9 cellular contexts compared by ENCODE assay signal in genomic region chr1:214224605-214225354, GRCh38. TPM values are rescaled to one million over a fixed set of nuclear protein-coding genes. Genes with fewer than 3 reads are reported as not detected.
DNase-seq lines count a peak whose midpoint lies in the region; ATAC-seq and TF ChIP-seq lines count a peak whose summit lies in the region.
"Had no signal": no experiment of that assay in that cellular context is flagged by ENCODE, and none has a peak within 500 bp of the region (broad histone marks: within the 10 kb centered on the region; RNA-seq: fewer than 3 reads in every experiment).

No MANE protein-coding gene starts in this region.

- H3K4me1 ChIP-seq in ES-I3 (ENCODE audit: insufficient read depth, low read length) = peaks cover 6% of the 10 kb centered on the region
- H3K4me1 ChIP-seq in mammary epithelial cell (ENCODE audit: insufficient read depth, low read length) = peaks cover 7% of the 10 kb centered on the region
- no peaks in the 10 kb centered on the region for H3K4me1 ChIP-seq in rectal smooth muscle tissue (ENCODE audit: control insufficient read depth, insufficient read depth, low read length)

- H3K4me3 ChIP-seq in mammary epithelial cell (replicated peaks in 1 of 3; ENCODE audit: insufficient read depth in 1 of 3, low read depth in 2 of 3, low read length in 3 of 3) (peak overlapping the region in 1 of 3 experiments; percentile 26), rectal smooth muscle tissue (ENCODE audit: low read length) (peak overlapping the region; percentile 16)

- intact Hi-C loops in mammary epithelial cell (cut with micrococcal nuclease) = no loop called here

- H3K36me3 ChIP-seq in ES-I3 (ENCODE audit: insufficient read depth, low read length) (no peaks in the 10 kb centered on the region), mammary epithelial cell (ENCODE audit: insufficient read depth, low read length) (no peaks in the 10 kb centered on the region), rectal smooth muscle tissue (ENCODE audit: control insufficient read depth, insufficient read depth, low read length) (no peaks in the 10 kb centered on the region)

- WGBS in mammary epithelial cell (ENCODE audit: low coverage, missing lambda C conversion rate) = 21% methylated on average over 23 of the region's 24 CpGs

- CTCF ChIA-PET in mammary epithelial cell (lab: Charles Lee; ENCODE audit: low non-redundant PET) = no interaction called here

- peak overlapping the region; percentile 93 for H2AFZ ChIP-seq in mammary epithelial cell (ENCODE audit: low read depth, low read length)

- H3K4me2 ChIP-seq in mammary epithelial cell (ENCODE audit: insufficient read depth, low read depth, low read length) = peak overlapping the region; percentile 70

- no TSS peak for BruUV-seq in mammary epithelial cell (replicated peaks; lab: Mats Ljungman, UMichigan)

- H3K9me3 ChIP-seq in ES-I3 (ENCODE audit: control insufficient read depth, insufficient read depth, low read length) (no peaks in the 10 kb centered on the region), mammary epithelial cell (replicated peaks; ENCODE audit: insufficient read depth, low read length) (no peaks in the 10 kb centered on the region)

- H3K27ac ChIP-seq in mammary epithelial cell (ENCODE audit: insufficient read depth, low read depth, low read length) (no peak overlapping the region), rectal smooth muscle tissue (ENCODE audit: low read depth, low read length) (no peak overlapping the region)

- H3K27me3 ChIP-seq in mammary epithelial cell (ENCODE audit: insufficient read depth, low read length) (no peaks in the 10 kb centered on the region), rectal smooth muscle tissue (ENCODE audit: control insufficient read depth, insufficient read depth, low read length) (no peaks in the 10 kb centered on the region)

- H3K9ac ChIP-seq in ES-I3 (ENCODE audit: low read depth, low read length) = peak overlapping the region; percentile 50; the same call in 1 of the 2 replicates
- H3K9ac ChIP-seq in mammary epithelial cell (ENCODE audit: insufficient read depth, low read length) = no peak overlapping the region
- no peak overlapping the region for H3K9ac ChIP-seq in rectal smooth muscle tissue (ENCODE audit: low read length)

- TF ChIP-seq CTCF in mammary epithelial cell (conservative IDR thresholded peaks at IDR 0.05 in 1 of 2, IDR thresholded peaks at IDR 0.05 in 1 of 2; ENCODE audit: extremely low read depth in 1 of 2, insufficient read depth in 1 of 2, low read depth in 1 of 2, low read length in 2 of 2) = no peak

- DNase-seq in mammary epithelial cell = no peak
- peak; percentile 76 for DNase-seq in iPS DF 19.7 (ENCODE audit: low read depth, low spot score)
- DNase-seq in COLO829 (ENCODE audit: low spot score) = no peak
- DNase-seq in T-helper 1 cell = no peak
- DNase-seq in NCI-H2029 (lab: John Stamatoyannopoulos, UW) = no peak
- DNase-seq: Kasumi-1 had no signal

- H4K20me1 ChIP-seq in mammary epithelial cell (ENCODE audit: insufficient read depth, low read length) = no peaks in the 10 kb centered on the region

- in situ Hi-C loops in mammary epithelial cell (cut with MboI; ENCODE audit: low sequenced_read_pairs in 2 of 2) = loop anchor here in 1 of 2 donors (25.0 kb wide), 1 partner anchor 413 kb away; no protein-coding TSS in a partner anchor

- dilution Hi-C loops in mammary epithelial cell (cut with HindIII; ENCODE audit: low sequenced_read_pairs) = no loop called here

- ATAC-seq in GM21360 (IDR thresholded peaks at IDR 0.05; ENCODE audit: unreplicated experiment) = no peak

- H3K79me2 ChIP-seq in mammary epithelial cell (ENCODE audit: insufficient read depth, low read length) = no peaks in the 10 kb centered on the region

RNA-seq across cellular contexts. Expression of gene SMYD2, which starts 56.2 kb away (rescaled TPM):
- 10 to 100 TPM; 41.3 to 42.1 TPM for total RNA-seq in mammary epithelial cell
- 48.8 TPM for polyA plus RNA-seq in mammary epithelial cell
- 39.4 TPM for polyA minus RNA-seq in mammary epithelial cell
